8 cellular contexts compared by ENCODE assay signal in genomic region chr6:11236351-11236750, GRCh38. TPM values are rescaled to one million over a fixed set of nuclear protein-coding genes. Genes with fewer than 3 reads are reported as not detected.
DNase-seq lines count a peak whose midpoint lies in the region; ATAC-seq lines count a peak whose summit lies in the region.

No MANE protein-coding gene starts in this region.

- intact Hi-C loops in Right ventricle myocardium superior (cut with DNase I) = no loop called here

- ATAC-seq in GM19455 (IDR thresholded peaks at IDR 0.05; ENCODE audit: unreplicated experiment) = peak; percentile 32
- no peak for ATAC-seq in HG03139 (IDR thresholded peaks at IDR 0.05; ENCODE audit: unreplicated experiment)
- no peak for ATAC-seq in GM21390 (IDR thresholded peaks at IDR 0.05; ENCODE audit: unreplicated experiment)
- no peak for ATAC-seq in Right ventricle myocardium superior (ENCODE audit: poor library complexity)
- no peak for ATAC-seq in HG02973 (IDR thresholded peaks at IDR 0.05; ENCODE audit: unreplicated experiment)

- DNase-seq in NCI-H2029 treated with DMSO at 0.1 percent for 48 hours (lab: John Stamatoyannopoulos, UW) (peak; percentile 26), Right ventricle myocardium superior (no peak)
- peak; percentile 54 for DNase-seq in central memory CD4-positive, alpha-beta T cell
- DNase-seq in stimulated activated CD4-positive, alpha-beta T cell treated with anti-CD3 and anti-CD28 coated beads, Interleukin-4, amount 100 ng/mL, for 24 hours = peak; percentile 46

RNA-seq across cellular contexts. Expression of gene NEDD9, which starts 3.9 kb away (rescaled TPM):
- total RNA-seq in Right ventricle myocardium superior = 23.7 TPM
